In genomic region chr12:124445121-124445718, GRCh38 we compare ENCODE assay signal across 18 cellular contexts.
DNase-seq lines count a peak whose midpoint lies in the region; ATAC-seq and TF ChIP-seq lines count a peak whose summit lies in the region.
"Had no signal": no experiment of that assay in that cellular context is flagged by ENCODE, and none has a peak within 500 bp of the region (broad histone marks: within the 10 kb centered on the region; RNA-seq: fewer than 3 reads in every experiment).

No MANE protein-coding gene starts in this region.

- intact Hi-C loops in dorsolateral prefrontal cortex (cut with DNase I): no loop called here

- TF ChIP-seq CTCF in dorsolateral prefrontal cortex (IDR thresholded peaks at IDR 0.05 in 54 of 56, conservative IDR thresholded peaks at IDR 0.05 in 2 of 56; ENCODE audit: low read depth in 1 of 56, partially characterized antibody in 56 of 56) (no peak), neural crest cell (conservative IDR thresholded peaks at IDR 0.05) (no peak)

- H3K36me3 ChIP-seq in BLaER1: peaks cover 70% of the 10 kb centered on the region

- peaks cover 5% of the 10 kb centered on the region for H3K36me3 Mint-ChIP-seq in neural crest cell (ENCODE audit: low read depth)
- H3K36me3 Mint-ChIP-seq: activated CD8-positive, alpha-beta memory T cell treated with anti-CD3 and anti-CD28 coated beads, Interleukin-2, amount 10 ng/mL, durations not matched to agents 7 days and 5 days had no signal

- H3K27ac ChIP-seq in BLaER1 (0 out of 2 replicates have a peak overlapping the region, but pooled peaks have one; percentile 30), dorsolateral prefrontal cortex (peak overlapping the region in 39 of 59 donors; percentile 1 to 83 (median 52))
- H3K27ac ChIP-seq: stomach had no signal

- H3K9me3 Mint-ChIP-seq in neural crest cell: no peaks in the 10 kb centered on the region

- peaks cover 86% of the 10 kb centered on the region for H3K4me1 ChIP-seq in BLaER1

- H3K4me3 ChIP-seq in BLaER1 (no peak overlapping the region), dorsolateral prefrontal cortex (no peak overlapping the region)
- H3K4me3 ChIP-seq: heart left ventricle, stomach had no signal

- DNase-seq in NCI-H2171 treated with DMSO at 0.1 percent for 48 hours (lab: John Stamatoyannopoulos, UW): peak; percentile 60
- peak in 1 of 10 donors; percentile 57 for DNase-seq in dorsolateral prefrontal cortex
- no peak for DNase-seq in neural crest cell (ENCODE audit: low read depth, low spot score)
- DNase-seq in DMS53 (lab: John Stamatoyannopoulos, UW): no peak
- no peak for DNase-seq in EL
- no peak for DNase-seq in NCI-H2081 treated with DMSO at 0.1 percent for 48 hours (lab: John Stamatoyannopoulos, UW)
- DNase-seq: activated CD4-positive, alpha-beta T cell treated with anti-CD3 and anti-CD28 coated beads for 36 hours; activated CD8-positive, alpha-beta memory T cell treated with anti-CD3 and anti-CD28 coated beads, Interleukin-2, amount 10 ng/mL, durations not matched to agents 7 days and 5 days; central memory CD4-positive, alpha-beta T cell; KBM-7; midbrain; NCI-H1048; NCI-H2107; stomach had no signal

- no peak for ATAC-seq in GM21447 (IDR thresholded peaks at IDR 0.05; ENCODE audit: unreplicated experiment)
- ATAC-seq: activated CD4-positive, alpha-beta T cell treated with anti-CD3 and anti-CD28 coated beads for 36 hours; activated CD8-positive, alpha-beta memory T cell treated with anti-CD3 and anti-CD28 coated beads, Interleukin-2, amount 10 ng/mL, durations not matched to agents 7 days and 5 days; heart left ventricle; SK-N-SH treated with all-trans-retinoic acid at 6 μM for 48 hours had no signal

- peak overlapping the region; percentile 12; the same call in 1 of the 2 replicates for H3K4me2 ChIP-seq in BLaER1

- peaks cover 46% of the 10 kb centered on the region for H3K4me1 Mint-ChIP-seq in neural crest cell
- H3K4me1 Mint-ChIP-seq: activated CD8-positive, alpha-beta memory T cell treated with anti-CD3 and anti-CD28 coated beads, Interleukin-2, amount 10 ng/mL, durations not matched to agents 7 days and 5 days had no signal

- no peak overlapping the region for H3K9ac ChIP-seq in BLaER1

- peaks cover 78% of the 10 kb centered on the region for H4K20me1 ChIP-seq in BLaER1

- H3K27ac Mint-ChIP-seq in neural crest cell (ENCODE audit: unreplicated experiment): no peak overlapping the region
- H3K27ac Mint-ChIP-seq: activated CD4-positive, alpha-beta T cell treated with anti-CD3 and anti-CD28 coated beads for 36 hours had no signal

- no peaks in the 10 kb centered on the region for H3K27me3 ChIP-seq in BLaER1
- H3K27me3 ChIP-seq in dorsolateral prefrontal cortex: no peaks in the 10 kb centered on the region
- H3K27me3 ChIP-seq: heart left ventricle, stomach had no signal

- no peaks in the 10 kb centered on the region for H3K9me3 ChIP-seq in BLaER1
- H3K9me3 ChIP-seq: heart left ventricle, stomach had no signal

- H3K27me3 Mint-ChIP-seq in neural crest cell (ENCODE audit: low read depth): peaks cover 18% of the 10 kb centered on the region
- H3K27me3 Mint-ChIP-seq: activated CD4-positive, alpha-beta T cell treated with anti-CD3 and anti-CD28 coated beads for 36 hours; activated CD8-positive, alpha-beta memory T cell treated with anti-CD3 and anti-CD28 coated beads, Interleukin-2, amount 10 ng/mL, durations not matched to agents 7 days and 5 days had no signal

- peak overlapping the region; percentile 36 for H3K4me3 Mint-ChIP-seq in neural crest cell
- H3K4me3 Mint-ChIP-seq: activated CD4-positive, alpha-beta T cell treated with anti-CD3 and anti-CD28 coated beads for 36 hours; activated CD8-positive, alpha-beta memory T cell treated with anti-CD3 and anti-CD28 coated beads, Interleukin-2, amount 10 ng/mL, durations not matched to agents 7 days and 5 days had no signal
